In the genomic region with DNA sequence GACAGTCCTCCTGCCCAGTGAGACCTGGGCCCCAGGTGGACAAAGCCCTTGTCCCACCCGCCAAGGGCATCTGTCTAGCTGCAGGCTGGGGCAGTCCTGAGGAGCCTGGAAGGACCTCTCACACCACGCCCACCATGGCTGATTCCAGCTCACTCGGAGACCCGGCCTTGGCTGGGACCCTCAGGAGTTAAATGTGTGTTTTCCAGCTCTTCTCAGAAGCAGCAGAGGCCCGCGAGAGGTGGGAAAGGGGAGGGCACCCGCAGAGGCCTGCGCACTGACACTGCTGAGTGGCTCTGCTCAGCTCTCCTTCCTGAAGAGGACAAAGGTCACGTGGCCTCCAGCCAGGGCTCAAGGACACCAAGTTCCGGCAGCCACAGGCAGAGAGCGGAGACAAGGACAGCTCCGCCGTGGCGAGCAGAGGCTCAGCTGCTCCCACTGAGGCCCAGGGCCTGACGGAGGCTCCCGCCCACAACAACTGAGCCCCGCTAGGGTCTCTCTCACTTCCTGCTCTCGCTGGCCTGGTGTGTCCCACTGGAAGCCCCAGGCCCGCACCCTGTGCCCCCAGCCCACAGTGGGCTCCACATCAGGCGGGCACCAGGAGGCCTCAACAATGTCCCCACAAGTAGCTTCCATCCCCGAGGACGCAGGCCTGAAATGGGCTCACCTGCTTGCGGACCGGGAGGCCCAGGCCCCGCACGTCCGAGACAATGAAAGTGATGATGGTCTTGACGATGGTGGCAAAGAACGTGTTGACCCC, we compare ENCODE assay signal across 1 cellular context.
TF ChIP-seq lines count a peak whose summit lies in the region.

No MANE protein-coding gene starts in this region.

TF ChIP-seq in HepG2, 621 proteins besides CTCF, POLR2A, EP300 and RAD21 (continued from another document and continues in another):
- no peak for TF ChIP-seq THAP9 (CRISPR knock-in tag; IDR thresholded peaks at IDR 0.05; ENCODE audit: borderline replicate concordance)
- no peak for TF ChIP-seq FOXP1 (IDR thresholded peaks at IDR 0.05)
- TF ChIP-seq FOXP1 (CRISPR knock-in tag; IDR thresholded peaks at IDR 0.05): 0 out of 2 replicates have a peak, but pooled peaks have one; percentile 15
- TF ChIP-seq EZH2 (conservative IDR thresholded peaks at IDR 0.05; ENCODE audit: low read depth, low read length): no peak
- TF ChIP-seq HNRNPK (IDR thresholded peaks at IDR 0.05; ENCODE audit: low read depth, low read length, poor library complexity, severe bottlenecking): no peak
- peak; percentile 31; the same call in 1 of the 2 replicates for TF ChIP-seq FOXP4 (CRISPR knock-in tag; IDR thresholded peaks at IDR 0.05)
- TF ChIP-seq TOE1 (CRISPR knock-in tag; IDR thresholded peaks at IDR 0.05): no peak
- peak; percentile 72 for TF ChIP-seq ZNF264 (CRISPR knock-in tag; IDR thresholded peaks at IDR 0.05)
- TF ChIP-seq ZEB1 (IDR thresholded peaks at IDR 0.05; ENCODE audit: insufficient replicate concordance, low read depth): no peak
- no peak for TF ChIP-seq SP2 (CRISPR knock-in tag; IDR thresholded peaks at IDR 0.05)
- TF ChIP-seq ARNTL (CRISPR knock-in tag; IDR thresholded peaks at IDR 0.05): peak; percentile 83
- no peak for TF ChIP-seq ZMAT5 (CRISPR knock-in tag; IDR thresholded peaks at IDR 0.05; ENCODE audit: borderline replicate concordance, low read depth)
- no peak for TF ChIP-seq PRDM4 (CRISPR knock-in tag; IDR thresholded peaks at IDR 0.05; ENCODE audit: borderline replicate concordance)
- no peak; the same call in 1 of the 2 replicates for TF ChIP-seq ZNF263 (CRISPR knock-in tag; IDR thresholded peaks at IDR 0.05)
- TF ChIP-seq RBM22 (optimal IDR thresholded peaks at IDR 0.05; ENCODE audit: low read length): peak; percentile 52
- TF ChIP-seq TBX3 (IDR thresholded peaks at IDR 0.05; ENCODE audit: borderline replicate concordance): peak; percentile 43; the same call in 1 of the 2 replicates
- TF ChIP-seq, protein P1, sequence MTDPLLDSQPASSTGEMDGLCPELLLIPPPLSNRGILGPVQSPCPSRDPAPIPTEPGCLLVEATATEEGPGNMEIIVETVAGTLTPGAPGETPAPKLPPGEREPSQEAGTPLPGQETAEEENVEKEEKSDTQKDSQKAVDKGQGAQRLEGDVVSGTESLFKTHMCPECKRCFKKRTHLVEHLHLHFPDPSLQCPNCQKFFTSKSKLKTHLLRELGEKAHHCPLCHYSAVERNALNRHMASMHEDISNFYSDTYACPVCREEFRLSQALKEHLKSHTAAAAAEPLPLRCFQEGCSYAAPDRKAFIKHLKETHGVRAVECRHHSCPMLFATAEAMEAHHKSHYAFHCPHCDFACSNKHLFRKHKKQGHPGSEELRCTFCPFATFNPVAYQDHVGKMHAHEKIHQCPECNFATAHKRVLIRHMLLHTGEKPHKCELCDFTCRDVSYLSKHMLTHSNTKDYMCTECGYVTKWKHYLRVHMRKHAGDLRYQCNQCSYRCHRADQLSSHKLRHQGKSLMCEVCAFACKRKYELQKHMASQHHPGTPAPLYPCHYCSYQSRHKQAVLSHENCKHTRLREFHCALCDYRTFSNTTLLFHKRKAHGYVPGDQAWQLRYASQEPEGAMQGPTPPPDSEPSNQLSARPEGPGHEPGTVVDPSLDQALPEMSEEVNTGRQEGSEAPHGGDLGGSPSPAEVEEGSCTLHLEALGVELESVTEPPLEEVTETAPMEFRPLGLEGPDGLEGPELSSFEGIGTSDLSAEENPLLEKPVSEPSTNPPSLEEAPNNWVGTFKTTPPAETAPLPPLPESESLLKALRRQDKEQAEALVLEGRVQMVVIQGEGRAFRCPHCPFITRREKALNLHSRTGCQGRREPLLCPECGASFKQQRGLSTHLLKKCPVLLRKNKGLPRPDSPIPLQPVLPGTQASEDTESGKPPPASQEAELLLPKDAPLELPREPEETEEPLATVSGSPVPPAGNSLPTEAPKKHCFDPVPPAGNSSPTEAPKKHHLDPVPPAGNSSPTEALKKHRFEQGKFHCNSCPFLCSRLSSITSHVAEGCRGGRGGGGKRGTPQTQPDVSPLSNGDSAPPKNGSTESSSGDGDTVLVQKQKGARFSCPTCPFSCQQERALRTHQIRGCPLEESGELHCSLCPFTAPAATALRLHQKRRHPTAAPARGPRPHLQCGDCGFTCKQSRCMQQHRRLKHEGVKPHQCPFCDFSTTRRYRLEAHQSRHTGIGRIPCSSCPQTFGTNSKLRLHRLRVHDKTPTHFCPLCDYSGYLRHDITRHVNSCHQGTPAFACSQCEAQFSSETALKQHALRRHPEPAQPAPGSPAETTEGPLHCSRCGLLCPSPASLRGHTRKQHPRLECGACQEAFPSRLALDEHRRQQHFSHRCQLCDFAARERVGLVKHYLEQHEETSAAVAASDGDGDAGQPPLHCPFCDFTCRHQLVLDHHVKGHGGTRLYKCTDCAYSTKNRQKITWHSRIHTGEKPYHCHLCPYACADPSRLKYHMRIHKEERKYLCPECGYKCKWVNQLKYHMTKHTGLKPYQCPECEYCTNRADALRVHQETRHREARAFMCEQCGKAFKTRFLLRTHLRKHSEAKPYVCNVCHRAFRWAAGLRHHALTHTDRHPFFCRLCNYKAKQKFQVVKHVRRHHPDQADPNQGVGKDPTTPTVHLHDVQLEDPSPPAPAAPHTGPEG (CRISPR knock-in tag; IDR thresholded peaks at IDR 0.05): no peak
- TF ChIP-seq GATAD1 (CRISPR knock-in tag; IDR thresholded peaks at IDR 0.05): peak; percentile 56; the same call in 1 of the 2 replicates
- TF ChIP-seq RBAK (CRISPR knock-in tag; IDR thresholded peaks at IDR 0.05): no peak
- no peak for TF ChIP-seq XRCC5 (optimal IDR thresholded peaks at IDR 0.05; ENCODE audit: low read length)
- TF ChIP-seq, protein P2, sequence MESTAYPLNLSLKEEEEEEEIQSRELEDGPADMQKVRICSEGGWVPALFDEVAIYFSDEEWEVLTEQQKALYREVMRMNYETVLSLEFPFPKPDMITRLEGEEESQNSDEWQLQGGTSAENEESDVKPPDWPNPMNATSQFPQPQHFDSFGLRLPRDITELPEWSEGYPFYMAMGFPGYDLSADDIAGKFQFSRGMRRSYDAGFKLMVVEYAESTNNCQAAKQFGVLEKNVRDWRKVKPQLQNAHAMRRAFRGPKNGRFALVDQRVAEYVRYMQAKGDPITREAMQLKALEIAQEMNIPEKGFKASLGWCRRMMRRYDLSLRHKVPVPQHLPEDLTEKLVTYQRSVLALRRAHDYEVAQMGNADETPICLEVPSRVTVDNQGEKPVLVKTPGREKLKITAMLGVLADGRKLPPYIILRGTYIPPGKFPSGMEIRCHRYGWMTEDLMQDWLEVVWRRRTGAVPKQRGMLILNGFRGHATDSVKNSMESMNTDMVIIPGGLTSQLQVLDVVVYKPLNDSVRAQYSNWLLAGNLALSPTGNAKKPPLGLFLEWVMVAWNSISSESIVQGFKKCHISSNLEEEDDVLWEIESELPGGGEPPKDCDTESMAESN (CRISPR knock-in tag; conservative IDR thresholded peaks at IDR 0.05): no peak
- no peak for TF ChIP-seq ZNF275 (CRISPR knock-in tag; IDR thresholded peaks at IDR 0.05; ENCODE audit: borderline replicate concordance)
- TF ChIP-seq ZNF530 (CRISPR knock-in tag; IDR thresholded peaks at IDR 0.05; ENCODE audit: low read depth): no peak
- TF ChIP-seq RBFOX2 (IDR thresholded peaks at IDR 0.05; ENCODE audit: low read depth, low read length): peak; percentile 87
- TF ChIP-seq SKI (IDR thresholded peaks at IDR 0.05; ENCODE audit: partially characterized antibody): no peak
- TF ChIP-seq KMT2B (CRISPR knock-in tag; IDR thresholded peaks at IDR 0.05): peak; percentile 35; the same call in 1 of the 2 replicates
- no peak; the same call in 1 of the 2 replicates for TF ChIP-seq BCL3 (CRISPR knock-in tag; IDR thresholded peaks at IDR 0.05)
- no peak for TF ChIP-seq MED13 (CRISPR knock-in tag; IDR thresholded peaks at IDR 0.05)
- no peak for TF ChIP-seq ZNF136 (CRISPR knock-in tag; IDR thresholded peaks at IDR 0.05; ENCODE audit: low read depth)
- peak; percentile 59 for TF ChIP-seq ZMYM4 (CRISPR knock-in tag; IDR thresholded peaks at IDR 0.05)
- no peak for TF ChIP-seq NFE2L2 (IDR thresholded peaks at IDR 0.05; ENCODE audit: low read length)
- peak; percentile 54; the same call in 1 of the 2 replicates for TF ChIP-seq YEATS4 (CRISPR knock-in tag; IDR thresholded peaks at IDR 0.05; ENCODE audit: borderline replicate concordance)
- TF ChIP-seq ZNF460 (CRISPR knock-in tag; IDR thresholded peaks at IDR 0.05; ENCODE audit: borderline replicate concordance): no peak
- TF ChIP-seq AGO1 (IDR thresholded peaks at IDR 0.05; ENCODE audit: low read depth, low read length, poor library complexity, severe bottlenecking): no peak
- no peak for TF ChIP-seq ZNF75D (CRISPR knock-in tag; IDR thresholded peaks at IDR 0.05; ENCODE audit: borderline replicate concordance)
- peak; percentile 54; the same call in 1 of the 2 replicates for TF ChIP-seq ZSCAN9 (CRISPR knock-in tag; IDR thresholded peaks at IDR 0.05; ENCODE audit: borderline replicate concordance)
- TF ChIP-seq MYC (CRISPR knock-in tag; IDR thresholded peaks at IDR 0.05; ENCODE audit: borderline replicate concordance): peak; percentile 82; the same call in 1 of the 2 replicates
- peak; percentile 81 for TF ChIP-seq ELF3 (CRISPR knock-in tag; IDR thresholded peaks at IDR 0.05)
- TF ChIP-seq HMG20B (CRISPR knock-in tag; conservative IDR thresholded peaks at IDR 0.05): no peak; the same call in 1 of the 2 replicates
